ENCODE assay signal across 22 cellular contexts in the genomic region with DNA sequence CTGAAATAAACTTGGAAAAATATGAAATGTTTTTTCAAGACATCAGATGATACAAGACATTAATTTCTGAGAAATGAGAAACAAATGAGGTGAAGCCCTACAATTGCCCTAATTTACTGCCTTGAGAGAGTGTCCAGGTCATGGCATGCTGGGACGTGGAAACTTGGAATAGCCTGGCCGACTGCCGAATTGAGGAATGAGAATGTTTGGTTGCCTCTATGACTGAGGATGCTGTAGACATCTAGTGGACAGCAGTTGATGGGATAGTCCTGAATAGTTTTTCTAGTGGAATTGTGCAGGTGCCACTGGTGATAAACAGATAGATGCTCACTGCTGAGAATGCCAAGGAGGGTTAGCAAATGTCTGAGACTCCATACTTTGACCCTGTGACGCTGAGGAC. TPM values are rescaled to one million over a fixed set of nuclear protein-coding genes. Genes with fewer than 3 reads are reported as not detected.
A peak's percentile ranks its signal among the peaks of the same experiment; 100 is the strongest.
DNase-seq lines count a peak whose midpoint lies in the region; ATAC-seq and TF ChIP-seq lines count a peak whose summit lies in the region.
"Had no signal": no experiment of that assay in that cellular context is flagged by ENCODE, and none has a peak within 500 bp of the region (broad histone marks: within the 10 kb centered on the region; RNA-seq: fewer than 3 reads in every experiment).

No MANE protein-coding gene starts in this region.

- H3K27me3 Mint-ChIP-seq in natural killer cell treated with Interleukin-12 subunit alpha and Interleukin-12 subunit beta and Interleukin-15 and Interleukin-18, amount 100 ng/mL, for 72 hours, result no peaks in the 10 kb centered on the region

- POLR2A ChIA-PET in BJ (lab: Charles Lee), result no interaction called here
- POLR2A ChIA-PET in RWPE1 (lab: Yijun Ruan, JAX; ENCODE audit: low non-redundant PET), result no interaction called here

- H3K36me3 ChIP-seq in BJ (ENCODE audit: control insufficient read depth, insufficient read depth, low read length), result no peaks in the 10 kb centered on the region

- H3K27ac ChIP-seq in RWPE1, result no peak overlapping the region
- H3K27ac ChIP-seq: GM23248 had no signal

- no peak overlapping the region for H3K4me3 Mint-ChIP-seq in natural killer cell treated with Interleukin-12 subunit alpha and Interleukin-12 subunit beta and Interleukin-15 and Interleukin-18, amount 100 ng/mL, for 72 hours
- H3K4me3 Mint-ChIP-seq: H9 had no signal

- H3K27ac Mint-ChIP-seq in natural killer cell treated with Interleukin-12 subunit alpha and Interleukin-12 subunit beta and Interleukin-15 and Interleukin-18, amount 100 ng/mL, for 72 hours, result no peak overlapping the region
- H3K27ac Mint-ChIP-seq: CD14-positive monocyte, H9 had no signal

- no peak for DNase-seq in BJ (ENCODE audit: low read depth)
- DNase-seq in RWPE1 (ENCODE audit: low spot score), result no peak
- DNase-seq in fibroblast of mammary gland (ENCODE audit: low read depth), result peak; percentile 46
- DNase-seq in sciatic nerve (ENCODE audit: low spot score), result peak; percentile 61
- DNase-seq in NOMO-1 (lab: John Stamatoyannopoulos, UW; ENCODE audit: unreplicated experiment in 2 of 2), result no peak
- no peak for DNase-seq in Right ventricle myocardium inferior (ENCODE audit: missing footprints)
- DNase-seq in natural killer cell treated with Interleukin-12 subunit alpha and Interleukin-12 subunit beta and Interleukin-15 and Interleukin-18, amount 100 ng/mL, for 72 hours (ENCODE audit: low spot score), result no peak
- DNase-seq: DMS53; EL; GM23248; H9; NCI-H1092; NCI-H1436 treated with DMSO at 0.1 percent for 48 hours; NCI-H2029; NCI-H226; NCI-H510A treated with DMSO at 0.1 percent for 48 hours; NCI-H748 treated with DMSO at 0.1 percent for 48 hours; NK-92 treated with Interleukin-12 subunit alpha and Interleukin-12 subunit beta, amount 100 ng/mL, for 24 hours had no signal

- TF ChIP-seq CTCF in BJ (IDR thresholded peaks at IDR 0.05; ENCODE audit: insufficient read depth, low read depth, low read length) (0 out of 2 replicates have a peak, but pooled peaks have one; percentile 20), RWPE1 (conservative IDR thresholded peaks at IDR 0.05; ENCODE audit: low read depth) (peak; percentile 19; the same call in 1 of the 2 replicates), fibroblast of mammary gland (conservative IDR thresholded peaks at IDR 0.05; ENCODE audit: control insufficient read depth, insufficient read depth, low read depth, low read length) (peak; percentile 38)

- CTCF ChIA-PET in BJ (lab: Yijun Ruan, JAX) (no interaction called here), RWPE1 (lab: Yijun Ruan, JAX) (no interaction called here)

- intact Hi-C loops in sciatic nerve (cut with DNase I), result no loop called here
- intact Hi-C loops in Right ventricle myocardium inferior (cut with DNase I), result no loop called here

- H3K4me1 Mint-ChIP-seq in natural killer cell treated with Interleukin-12 subunit alpha and Interleukin-12 subunit beta and Interleukin-15 and Interleukin-18, amount 100 ng/mL, for 72 hours (ENCODE audit: low read depth in 2 of 2), result no peaks in the 10 kb centered on the region
- H3K4me1 Mint-ChIP-seq: CD14-positive monocyte had no signal

- no peaks in the 10 kb centered on the region for H3K27me3 ChIP-seq in BJ (ENCODE audit: control insufficient read depth, insufficient read depth, low read length)

- ATAC-seq in sciatic nerve, result no peak
- no peak for ATAC-seq in Right ventricle myocardium inferior
- no peak for ATAC-seq in natural killer cell treated with Interleukin-12 subunit alpha and Interleukin-12 subunit beta and Interleukin-15 and Interleukin-18, amount 100 ng/mL, for 72 hours
- ATAC-seq: HepG2, K562, Panc1 had no signal

- H3K9me3 Mint-ChIP-seq in natural killer cell treated with Interleukin-12 subunit alpha and Interleukin-12 subunit beta and Interleukin-15 and Interleukin-18, amount 100 ng/mL, for 72 hours, result no peaks in the 10 kb centered on the region

- no peaks in the 10 kb centered on the region for H3K36me3 Mint-ChIP-seq in natural killer cell treated with Interleukin-12 subunit alpha and Interleukin-12 subunit beta and Interleukin-15 and Interleukin-18, amount 100 ng/mL, for 72 hours
- H3K36me3 Mint-ChIP-seq: CD14-positive monocyte had no signal

- H3K4me3 ChIP-seq in BJ (ENCODE audit: low read depth, low read length), result no peak overlapping the region
- H3K4me3 ChIP-seq in fibroblast of mammary gland (ENCODE audit: control insufficient read depth, low read depth, low read length), result no peak overlapping the region
- H3K4me3 ChIP-seq: GM23248, K562 had no signal

RNA-seq across cellular contexts. Expression of a gene that starts 56.4 kb away (rescaled TPM):
- 1.2 and 2.9 TPM in 2 replicates for polyA plus RNA-seq in BJ (2011; rRNA removed)
- 1.5 and 3.1 TPM in 2 replicates for polyA minus RNA-seq in BJ (2011; rRNA and poly(A)+ RNA removed)
- 23.6 TPM for total RNA-seq in sciatic nerve
- 11.8 TPM for total RNA-seq in Right ventricle myocardium inferior
- total RNA-seq in natural killer cell treated with Interleukin-12 subunit alpha and Interleukin-12 subunit beta and Interleukin-15 and Interleukin-18, amount 100 ng/mL, for 72 hours, result 10 to 100 TPM; 19.4 to 23.0 TPM

Comparison
In these comparisons a context has a peak if more than half of its experiments do, and no peak if none do; other contexts are left out.
1. DNase-seq: peak in fibroblast of mammary gland (single experiment) and sciatic nerve (single experiment); none in BJ (single experiment), RWPE1 (single experiment), NOMO-1 (0 of 2), Right ventricle myocardium inferior (single experiment) and natural killer cell treated with Interleukin-12 subunit alpha and Interleukin-12 subunit beta and Interleukin-15 and Interleukin-18, amount 100 ng/mL, for 72 hours (single experiment).
2. Peak in every context shown above with its lines, with median percentiles within 50 percentile points of each other: CTCF ChIP-seq.